ENCODE assay signal across 14 cellular contexts in the genomic region with DNA sequence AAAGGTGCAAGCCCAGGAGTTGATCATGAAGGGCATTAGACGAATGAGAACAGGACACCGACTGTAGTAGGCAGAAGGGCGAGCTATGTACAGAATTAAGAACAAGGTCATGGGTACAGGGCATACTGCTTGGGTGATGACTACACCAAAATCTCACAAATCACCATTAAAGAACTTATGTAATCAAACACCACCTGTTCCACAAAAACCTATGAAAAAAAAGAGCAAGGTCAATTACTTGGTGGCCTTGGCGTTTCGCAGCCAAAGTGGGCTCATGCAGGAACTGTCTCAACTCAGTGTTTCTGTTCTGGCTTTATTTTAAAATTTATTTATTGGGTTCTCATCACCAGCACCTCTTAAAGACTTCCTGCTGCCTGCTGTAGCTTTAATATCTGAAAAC. TPM values are rescaled to one million over a fixed set of nuclear protein-coding genes. Genes with fewer than 3 reads are reported as not detected.
DNase-seq lines count a peak whose midpoint lies in the region; ATAC-seq and TF ChIP-seq lines count a peak whose summit lies in the region.
"Had no signal": no experiment of that assay in that cellular context is flagged by ENCODE, and none has a peak within 500 bp of the region (broad histone marks: within the 10 kb centered on the region; RNA-seq: fewer than 3 reads in every experiment).

No MANE protein-coding gene starts in this region.

- H3K27ac ChIP-seq in OCI-LY7 (ENCODE audit: low read depth, low read length, poor library complexity, severe bottlenecking) (peak overlapping the region; percentile 88), esophagus muscularis mucosa (replicated peaks in 1 of 4) (peak overlapping the region; percentile 85 to 99 (median 97)), skeletal muscle tissue (ENCODE audit: low read depth, low read length) (no peak overlapping the region)
- H3K27ac ChIP-seq: SK-N-MC had no signal

- no peak for DNase-seq in Caco-2
- DNase-seq in OCI-LY7 (ENCODE audit: low spot score): no peak
- no peak for DNase-seq in esophagus muscularis mucosa (ENCODE audit: extremely low spot score)
- DNase-seq in 8988T: no peak
- no peak for DNase-seq in WTC11 (ENCODE audit: low spot score)
- no peak for DNase-seq in stimulated activated naive CD4-positive, alpha-beta T cell treated with Interleukin-2 at 50 U/mL for 16 hours (lab: John Stamatoyannopoulos, UW)
- no peak for DNase-seq in NCI-H2107 treated with DMSO at 0.1 percent for 48 hours (lab: John Stamatoyannopoulos, UW; ENCODE audit: unreplicated experiment)
- DNase-seq: activated CD8-positive, alpha-beta memory T cell treated with anti-CD3 and anti-CD28 coated beads, Interleukin-2, amount 50 U/mL, for 48 hours; mucosa of descending colon; NCI-H446 had no signal

- BruUV-seq in Caco-2 (replicated peaks; lab: Mats Ljungman, UMichigan) (TSS peak; percentile 25), OCI-LY7 (replicated peaks; lab: Mats Ljungman, UMichigan) (TSS peak; percentile 32)

- H2AFZ ChIP-seq in OCI-LY7 (ENCODE audit: low read length): no peak overlapping the region

- no peak overlapping the region for H3K4me3 ChIP-seq in Caco-2 (ENCODE audit: low read depth, low read length)
- peak overlapping the region; percentile 94 for H3K4me3 ChIP-seq in OCI-LY7 (ENCODE audit: low read depth, low read length, poor library complexity, severe bottlenecking)
- peak overlapping the region in 2 of 4 donors; percentile 84 to 94 for H3K4me3 ChIP-seq in esophagus muscularis mucosa
- peak overlapping the region in 2 of 3 donors; percentile 87 to 94 for H3K4me3 ChIP-seq in skeletal muscle tissue (ENCODE audit: low read length in 3 of 3)
- H3K4me3 ChIP-seq: mucosa of descending colon, SK-N-MC had no signal

- 0 out of 2 replicates have a peak, but pooled peaks cover 7% of the 10 kb centered on the region for H3K4me1 ChIP-seq in Caco-2
- H3K4me1 ChIP-seq in OCI-LY7 (ENCODE audit: insufficient read depth, low read length, poor library complexity, severe bottlenecking): peaks cover 74% of the 10 kb centered on the region
- H3K4me1 ChIP-seq in esophagus muscularis mucosa: peaks cover 55 to 72% (median 69%) of the 10 kb centered on the region in 4 donors
- peaks cover 23 to 39% (median 33%) of the 10 kb centered on the region in 3 donors for H3K4me1 ChIP-seq in skeletal muscle tissue (ENCODE audit: control insufficient read depth in 3 of 3, insufficient read depth in 3 of 3, low read length in 3 of 3)

- no peak for TF ChIP-seq POLR2A in esophagus muscularis mucosa (IDR thresholded peaks at IDR 0.05; ENCODE audit: low read depth)

- peak overlapping the region in 2 of 3 donors; percentile 9 to 97 for H3K9ac ChIP-seq in skeletal muscle tissue (ENCODE audit: low read depth in 1 of 3, low read length in 3 of 3)

- no peaks in the 10 kb centered on the region for H3K9me2 ChIP-seq in OCI-LY7 (ENCODE audit: insufficient read depth, low read length)

- H4K20me1 ChIP-seq in OCI-LY7 (ENCODE audit: insufficient read depth, low read length): peaks cover 7% of the 10 kb centered on the region; the same call in 1 of the 2 replicates

- H3K79me2 ChIP-seq in OCI-LY7 (ENCODE audit: insufficient read depth, low read depth, low read length): peaks cover 59% of the 10 kb centered on the region

- H3K27me3 ChIP-seq in Caco-2 (replicated peaks; ENCODE audit: control insufficient read depth, insufficient read depth, low read length) (no peaks in the 10 kb centered on the region), esophagus muscularis mucosa (no peaks in the 10 kb centered on the region), skeletal muscle tissue (ENCODE audit: control insufficient read depth in 3 of 3, insufficient read depth in 3 of 3, low read length in 3 of 3) (no peaks in the 10 kb centered on the region)

- no peaks in the 10 kb centered on the region for H3K9me3 Mint-ChIP-seq in Caco-2 (ENCODE audit: unreplicated experiment)
- no peaks in the 10 kb centered on the region for H3K9me3 Mint-ChIP-seq in WTC11

- WGBS in esophagus muscularis mucosa: 79% methylated on average over 5 of the region's 5 CpGs

- no peak for TF ChIP-seq CTCF in Caco-2 (IDR thresholded peaks at IDR 0.05; ENCODE audit: insufficient read depth in 1 of 2, low read depth in 1 of 2, low read length in 1 of 2, severe bottlenecking in 1 of 2, unreplicated experiment in 1 of 2)
- no peak for TF ChIP-seq CTCF in OCI-LY7 (conservative IDR thresholded peaks at IDR 0.05; ENCODE audit: low read length)
- no peak for TF ChIP-seq CTCF in esophagus muscularis mucosa (IDR thresholded peaks at IDR 0.05)
- no peak for TF ChIP-seq CTCF in WTC11 (IDR thresholded peaks at IDR 0.05)

- H3K27ac Mint-ChIP-seq in Caco-2 (ENCODE audit: unreplicated experiment): no peak overlapping the region
- H3K27ac Mint-ChIP-seq in WTC11: no peak overlapping the region

- H3K36me3 Mint-ChIP-seq in Caco-2 (ENCODE audit: insufficient read depth, unreplicated experiment): no peaks in the 10 kb centered on the region
- no peaks in the 10 kb centered on the region for H3K36me3 Mint-ChIP-seq in WTC11

- H3K9me3 ChIP-seq in Caco-2 (no peaks in the 10 kb centered on the region), OCI-LY7 (ENCODE audit: low read length) (no peaks in the 10 kb centered on the region), esophagus muscularis mucosa (no peaks in the 10 kb centered on the region), skeletal muscle tissue (ENCODE audit: control insufficient read depth in 3 of 3, low read length in 3 of 3) (no peaks in the 10 kb centered on the region)
- H3K9me3 ChIP-seq: mucosa of descending colon had no signal

- no peaks in the 10 kb centered on the region for H3K36me3 ChIP-seq in Caco-2 (ENCODE audit: control insufficient read depth, insufficient read depth, low read length)
- H3K36me3 ChIP-seq in OCI-LY7 (ENCODE audit: insufficient read depth, low read length): no peaks in the 10 kb centered on the region
- H3K36me3 ChIP-seq in esophagus muscularis mucosa: no peaks in the 10 kb centered on the region
- H3K36me3 ChIP-seq in skeletal muscle tissue (ENCODE audit: control insufficient read depth in 3 of 3, insufficient read depth in 3 of 3, low read length in 3 of 3): no peaks in the 10 kb centered on the region

- no peaks in the 10 kb centered on the region for H3K27me3 Mint-ChIP-seq in Caco-2 (ENCODE audit: insufficient read depth, unreplicated experiment)
- peaks cover 20% of the 10 kb centered on the region for H3K27me3 Mint-ChIP-seq in WTC11 (ENCODE audit: low read depth)

- H3K4me2 ChIP-seq in OCI-LY7 (ENCODE audit: low read length): peak overlapping the region; percentile 89

- TF ChIP-seq EP300 in esophagus muscularis mucosa (IDR thresholded peaks at IDR 0.05): no peak

- intact Hi-C loops in Caco-2 (cut with micrococcal nuclease; ENCODE audit: unreplicated experiment) (no loop called here), OCI-LY7 (cut with micrococcal nuclease; ENCODE audit: unreplicated experiment) (loop anchor here (10.0 kb wide), 1 partner anchor 1298 kb away; no protein-coding TSS in a partner anchor), esophagus muscularis mucosa (cut with DNase I) (loop anchor here (5.0 kb wide), 2 partner anchors 55 to 145 kb away; a partner anchor contains a TSS)

- H3K4me1 Mint-ChIP-seq in Caco-2 (ENCODE audit: low read depth, unreplicated experiment) (peaks cover 25% of the 10 kb centered on the region), WTC11 (peaks cover 15% of the 10 kb centered on the region)

- no peak for ATAC-seq in WTC11
- ATAC-seq: mucosa of descending colon had no signal

- POLR2A ChIA-PET in Caco-2 (lab: Charles Lee): no interaction called here
- POLR2A ChIA-PET in OCI-LY7 (lab: Charles Lee): interaction anchor here (0.6 to 2.5 kb wide), 6 partner anchors 9 to 142 kb away, joined by 3 to 29 read pairs (median 4); a partner anchor contains a TSS
- POLR2A ChIA-PET in WTC11 (lab: Charles Lee): no interaction called here

- CTCF ChIA-PET in Caco-2 (lab: Charles Lee) (no interaction called here), OCI-LY7 (lab: Charles Lee; ENCODE audit: unreplicated experiment) (no interaction called here), WTC11 (lab: Charles Lee) (interaction anchor here (1.4 kb wide), 1 partner anchor 112 kb away, joined by 4 read pairs; no protein-coding TSS in a partner anchor)

- H3K4me3 Mint-ChIP-seq in Caco-2 (ENCODE audit: unreplicated experiment) (no peak overlapping the region), WTC11 (no peak overlapping the region)

TF ChIP-seq in WTC11, 78 proteins besides CTCF, POLR2A, EP300 and RAD21:
- TF ChIP-seq TEAD1 (CRISPR knock-in tag; IDR thresholded peaks at IDR 0.05): no peak

RNA-seq across cellular contexts. Expression of a gene that starts 2.1 kb away (rescaled TPM):
- total RNA-seq in Caco-2 (2022) (8.1 and 9.8 TPM in 2 replicates), OCI-LY7 (2022) (32.9 and 33.4 TPM in 2 replicates), esophagus muscularis mucosa (10 to 100 TPM; 37.8 to 58.5 (median 49.5) TPM), skeletal muscle tissue (8.4 TPM), WTC11 (2021) (1.4 to 2.7 TPM (median 2.0 TPM) in 3 replicates)
- 19.2 and 24.2 TPM in 2 replicates for total RNA-seq in OCI-LY7 (2014; rRNA removed; shearing (Covaris generic))

RNA-seq across cellular contexts. Expression of a gene that starts 30.3 kb away (rescaled TPM):
- not detected in 2 replicates for total RNA-seq in Caco-2 (2022)
- not detected in 2 replicates for total RNA-seq in OCI-LY7 (2014; rRNA removed; shearing (Covaris generic))
- not detected in 2 replicates for total RNA-seq in OCI-LY7 (2022)
- total RNA-seq in esophagus muscularis mucosa: not detected
- total RNA-seq in skeletal muscle tissue: not detected
- total RNA-seq in WTC11 (2021): not detected in 3 replicates
- total RNA-seq: Daoy, dermis microvascular lymphatic vessel endothelial cell, mucosa of descending colon had no signal
